Comparison of ENCODE assay signal across 15 cellular contexts in genomic region chr15:72174551-72175165, GRCh38. TPM values are rescaled to one million over a fixed set of nuclear protein-coding genes. Genes with fewer than 3 reads are reported as not detected.
"Had no signal": no experiment of that assay in that cellular context is flagged by ENCODE, and none has a peak within 500 bp of the region (broad histone marks: within the 10 kb centered on the region; RNA-seq: fewer than 3 reads in every experiment).

No MANE protein-coding gene starts in this region.

- FAIRE-seq: TTC549 had no signal

- H3K36me3 ChIP-seq: adrenal gland, cardiac muscle cell, gastroesophageal sphincter, heart right ventricle, suprapubic skin had no signal

- H3K27me3 ChIP-seq: adrenal gland, cardiac muscle cell, heart right ventricle, suprapubic skin had no signal

- ATAC-seq: activated CD4-positive, CD25-positive, alpha-beta regulatory T cell treated with anti-CD3 and anti-CD28 coated beads, Interleukin-2, amount 50 U/mL, for 24 hours; gastroesophageal sphincter had no signal

- H3K4me1 ChIP-seq: adrenal gland had no signal

- H3K27ac ChIP-seq: adrenal gland, cardiac muscle cell, gastroesophageal sphincter, heart right ventricle, suprapubic skin had no signal

- H3K9me3 ChIP-seq: adrenal gland, gastroesophageal sphincter, heart right ventricle, suprapubic skin had no signal

- H3K4me3 ChIP-seq: adrenal gland, cardiac muscle cell, gastroesophageal sphincter, heart right ventricle, lung, suprapubic skin had no signal

- DNase-seq: activated naive CD4-positive, alpha-beta T cell treated with anti-CD3 and anti-CD28 coated beads, Interleukin-2, amount 10 ng/mL, durations not matched to agents 7 days and 5 days; activated T-cell treated with anti-CD3 and anti-CD28 coated beads, Interleukin-2, amount 50 U/mL, for 1 hour; adrenal gland; heart right ventricle; stimulated activated CD4-positive, alpha-beta T cell treated with anti-CD3 and anti-CD28 coated beads, Interleukin-15, amount 100 ng/mL, for 24 hours; stimulated activated CD4-positive, alpha-beta T cell treated with anti-CD3 and anti-CD28 coated beads, Interleukin-4, amount 100 ng/mL, for 24 hours; stimulated activated naive CD4-positive, alpha-beta T cell treated with Interleukin-2 at 50 U/mL for 16 hours had no signal

RNA-seq across cellular contexts. Expression of gene GRAMD2A, which starts 22.9 kb away (rescaled TPM):
- total RNA-seq: activated T-helper 2 cell treated with anti-CD3 and anti-CD28 coated beads, Interferon-gamma antibody, Interleukin-2, Interleukin-4, amounts not matched to agents 10 μg/mL and 5 μg/mL and 100 μg/mL, durations not matched to agents 14 hours and 24 hours and 36 hours; T-helper 2 cell treated with Interferon-gamma antibody and Interleukin-4, amounts not matched to agents 100 ng/mL and 5 ng/mL, for 36 hours had no signal
- polyA plus RNA-seq: cardiac muscle cell had no signal
